In the genomic region with DNA sequence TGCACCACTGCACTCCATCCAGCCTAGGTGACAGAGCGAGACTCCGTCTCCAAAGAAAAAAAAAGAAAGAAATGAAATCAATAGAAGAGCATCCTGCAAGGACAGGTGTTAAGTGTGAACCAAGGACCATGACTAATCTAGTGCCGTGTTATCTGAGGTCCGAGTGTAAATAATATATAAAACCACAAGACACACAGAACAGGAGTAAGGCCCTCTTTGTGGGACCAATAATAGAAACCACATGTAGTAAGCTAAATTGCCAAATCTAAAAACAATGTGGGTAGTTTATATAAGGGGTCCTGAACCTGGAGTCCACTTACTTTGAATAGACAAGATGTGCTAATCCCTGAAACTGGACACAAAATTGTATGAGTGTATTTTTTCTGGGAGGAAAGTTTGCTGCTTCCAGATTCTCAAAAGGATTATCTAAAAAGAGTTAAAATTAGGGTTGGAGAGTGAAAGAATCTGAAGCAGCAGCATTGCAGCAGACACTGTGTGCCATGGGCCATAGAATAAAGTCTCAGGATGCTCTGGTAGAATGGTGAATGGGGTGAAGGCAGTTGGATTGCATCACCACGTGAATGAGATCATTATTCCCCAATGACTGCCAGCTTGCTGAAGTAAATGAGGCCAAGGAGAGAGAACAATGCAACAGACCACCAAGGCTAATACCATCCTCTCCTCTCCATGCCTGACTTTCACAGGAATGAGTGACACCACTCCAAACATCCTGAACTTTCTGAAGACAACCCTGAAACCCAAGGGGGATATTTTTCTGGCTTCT, we compare ENCODE assay signal across 15 cellular contexts.
DNase-seq lines count a peak whose midpoint lies in the region; ATAC-seq, FAIRE-seq and TF ChIP-seq lines count a peak whose summit lies in the region.
"Had no signal": no experiment of that assay in that cellular context is flagged by ENCODE, and none has a peak within 500 bp of the region (broad histone marks: within the 10 kb centered on the region; RNA-seq: fewer than 3 reads in every experiment).

No MANE protein-coding gene starts in this region.

- H3K36me3 Mint-ChIP-seq in Calu3 (ENCODE audit: insufficient read depth, unreplicated experiment) = peaks cover 15% of the 10 kb centered on the region
- no peaks in the 10 kb centered on the region for H3K36me3 Mint-ChIP-seq in stimulated activated naive B cell treated with anti-CD40 and anti-IgM and Interleukin-4, amounts not matched to agents 10 μg/mL and 1 μg/mL and 100 μg/mL, for 72 hours
- H3K36me3 Mint-ChIP-seq: natural killer cell treated with Interleukin-12 subunit alpha and Interleukin-12 subunit beta and Interleukin-15 and Interleukin-18, amount 100 ng/mL, for 72 hours had no signal

- H3K9me3 Mint-ChIP-seq in Calu3 (ENCODE audit: low read depth, unreplicated experiment) = peaks cover 4% of the 10 kb centered on the region
- H3K9me3 Mint-ChIP-seq in stimulated activated naive B cell treated with anti-CD40 and anti-IgM and Interleukin-4, amounts not matched to agents 10 μg/mL and 1 μg/mL and 100 μg/mL, for 72 hours = no peaks in the 10 kb centered on the region
- H3K9me3 Mint-ChIP-seq: natural killer cell treated with Interleukin-12 subunit alpha and Interleukin-12 subunit beta and Interleukin-15 and Interleukin-18, amount 100 ng/mL, for 72 hours had no signal

- ATAC-seq in stimulated activated naive B cell treated with anti-CD40 and anti-IgM and Interleukin-4, amounts not matched to agents 10 μg/mL and 1 μg/mL and 100 μg/mL, for 72 hours (replicated peaks) = no peak
- ATAC-seq: natural killer cell treated with Interleukin-12 subunit alpha and Interleukin-12 subunit beta and Interleukin-15 and Interleukin-18, amount 100 ng/mL, for 72 hours had no signal

- TF ChIP-seq CTCF in Calu3 (IDR thresholded peaks at IDR 0.05; ENCODE audit: unreplicated experiment) (no peak), brain microvascular endothelial cell (IDR thresholded peaks at IDR 0.05; ENCODE audit: low read depth, low read length, missing control alignments) (no peak), keratinocyte (optimal IDR thresholded peaks at IDR 0.05 in 1 of 3, IDR thresholded peaks at IDR 0.05 in 1 of 3, conservative IDR thresholded peaks at IDR 0.05 in 1 of 3; ENCODE audit: extremely low read depth in 1 of 3, insufficient read depth in 2 of 3, low read length in 3 of 3) (no peak)

- no peak overlapping the region for H3K27ac ChIP-seq in brain microvascular endothelial cell
- H3K27ac ChIP-seq in keratinocyte (ENCODE audit: control insufficient read depth, insufficient read depth, low read length) = no peak overlapping the region
- H3K27ac ChIP-seq: RWPE1, VCaP had no signal

- H4K20me1 ChIP-seq in keratinocyte (ENCODE audit: control insufficient read depth, extremely low read depth, insufficient read depth, low read length) = no peaks in the 10 kb centered on the region

- peak; percentile 89 for FAIRE-seq in keratinocyte (lab: Jason Lieb, UNC)

- H3K27me3 ChIP-seq in brain microvascular endothelial cell (replicated peaks) (no peaks in the 10 kb centered on the region), keratinocyte (ENCODE audit: control insufficient read depth, extremely low read depth, insufficient read depth, low read length) (no peaks in the 10 kb centered on the region)

- no peaks in the 10 kb centered on the region for H3K9me3 ChIP-seq in keratinocyte (ENCODE audit: control insufficient read depth, low read depth, low read length)

- no peaks in the 10 kb centered on the region for H3K27me3 Mint-ChIP-seq in Calu3 (ENCODE audit: unreplicated experiment)
- H3K27me3 Mint-ChIP-seq in stimulated activated naive B cell treated with anti-CD40 and anti-IgM and Interleukin-4, amounts not matched to agents 10 μg/mL and 1 μg/mL and 100 μg/mL, for 72 hours = peaks cover 0 to 12% of the 10 kb centered on the region in 2 donors

- DNase-seq in Calu3 (no peak), LHCN-M2 (ENCODE audit: low read depth) (peak; percentile 64), brain microvascular endothelial cell (peak; percentile 27), keratinocyte (ENCODE audit: low read depth, low spot score) (no peak), iPS-NIHi11 (ENCODE audit: low spot score) (no peak), superior temporal gyrus (ENCODE audit: extremely low spot score) (no peak)
- DNase-seq in stimulated activated naive B cell treated with anti-CD40 and anti-IgM and Interleukin-4, amounts not matched to agents 10 μg/mL and 1 μg/mL and 100 μg/mL, for 72 hours = no peak
- no peak for DNase-seq in activated naive CD4-positive, alpha-beta T cell treated with anti-CD3 and anti-CD28 coated beads, Interleukin-2, amount 50 U/mL, for 16 hours
- DNase-seq: activated T-cell treated with anti-CD3 and anti-CD28 coated beads for 4 hours, aorta, C1 segment of cervical spinal cord, NCI-H2107 had no signal

- H3K9ac ChIP-seq in keratinocyte (ENCODE audit: control insufficient read depth, extremely low read depth, insufficient read depth, low read length) = no peak overlapping the region

- H3K9me1 ChIP-seq in keratinocyte (ENCODE audit: control insufficient read depth, extremely low read depth, insufficient read depth, low read length) = peaks cover 2% of the 10 kb centered on the region

- no peaks in the 10 kb centered on the region for H3K36me3 ChIP-seq in brain microvascular endothelial cell (replicated peaks)
- H3K36me3 ChIP-seq in keratinocyte (ENCODE audit: control insufficient read depth in 2 of 2, extremely low read depth in 1 of 2, insufficient read depth in 2 of 2, low read length in 2 of 2) = peaks cover 5 to 9% of the 10 kb centered on the region in 2 experiments

- no TSS peak for BruUV-seq in Calu3 (replicated peaks; lab: Mats Ljungman, UMichigan)

- H3K4me3 Mint-ChIP-seq in Calu3 (ENCODE audit: low read depth, unreplicated experiment) = no peak overlapping the region
- H3K4me3 Mint-ChIP-seq in stimulated activated naive B cell treated with anti-CD40 and anti-IgM and Interleukin-4, amounts not matched to agents 10 μg/mL and 1 μg/mL and 100 μg/mL, for 72 hours = no peak overlapping the region
- H3K4me3 Mint-ChIP-seq: natural killer cell treated with Interleukin-12 subunit alpha and Interleukin-12 subunit beta and Interleukin-15 and Interleukin-18, amount 100 ng/mL, for 72 hours had no signal

- no peak overlapping the region for H2AFZ ChIP-seq in keratinocyte (ENCODE audit: control insufficient read depth, low read length)

- peaks cover 35% of the 10 kb centered on the region for H3K4me1 ChIP-seq in keratinocyte (ENCODE audit: control insufficient read depth, extremely low read depth, insufficient read depth, low read length)

- in situ Hi-C loops in brain microvascular endothelial cell (cut with HindIII; ENCODE audit: low pct_ligation_motif_present, low sequenced_read_pairs) = no loop called here

- peaks cover 47% of the 10 kb centered on the region for H3K4me1 Mint-ChIP-seq in Calu3 (ENCODE audit: low read depth, unreplicated experiment)
- H3K4me1 Mint-ChIP-seq in stimulated activated naive B cell treated with anti-CD40 and anti-IgM and Interleukin-4, amounts not matched to agents 10 μg/mL and 1 μg/mL and 100 μg/mL, for 72 hours = no peaks in the 10 kb centered on the region

- H3K4me3 ChIP-seq in brain microvascular endothelial cell (ENCODE audit: low read depth, low read length) (no peak overlapping the region), keratinocyte (ENCODE audit: control insufficient read depth in 2 of 3, extremely low read depth in 1 of 3, insufficient read depth in 2 of 3, low read depth in 1 of 3, low read length in 3 of 3) (no peak overlapping the region)

- H3K79me2 ChIP-seq in keratinocyte (ENCODE audit: control insufficient read depth, insufficient read depth, low read length) = peaks cover 82% of the 10 kb centered on the region

- dilution Hi-C loops in keratinocyte (cut with MboI; ENCODE audit: extremely low pct_ligation_motif_present, low sequenced_read_pairs) = no loop called here

- H3K4me2 ChIP-seq in keratinocyte (ENCODE audit: control insufficient read depth, extremely low read depth, insufficient read depth, low read depth, low read length) = no peak overlapping the region

- CTCF ChIA-PET in Calu3 (lab: Charles Lee) = interaction anchor here (0.6 kb wide), 1 partner anchor 12 kb away, joined by 3 read pairs; no protein-coding TSS in a partner anchor

- peak overlapping the region; percentile 9 for H3K27ac Mint-ChIP-seq in Calu3 (ENCODE audit: unreplicated experiment)
- no peak overlapping the region for H3K27ac Mint-ChIP-seq in stimulated activated naive B cell treated with anti-CD40 and anti-IgM and Interleukin-4, amounts not matched to agents 10 μg/mL and 1 μg/mL and 100 μg/mL, for 72 hours
- H3K27ac Mint-ChIP-seq: natural killer cell treated with Interleukin-12 subunit alpha and Interleukin-12 subunit beta and Interleukin-15 and Interleukin-18, amount 100 ng/mL, for 72 hours had no signal

- intact Hi-C loops in Calu3 (cut with micrococcal nuclease; ENCODE audit: unreplicated experiment) = no loop called here

Comparison
In these comparisons a context has a peak if more than half of its experiments do, and no peak if none do; other contexts are left out.
1. DNase-seq: peak in LHCN-M2 (single experiment) and brain microvascular endothelial cell (single experiment); none in Calu3 (single experiment), keratinocyte (single experiment), stimulated activated naive B cell treated with anti-CD40 and anti-IgM and Interleukin-4, amounts not matched to agents 10 μg/mL and 1 μg/mL and 100 μg/mL, for 72 hours (single experiment), iPS-NIHi11 (single experiment), superior temporal gyrus (single experiment) and activated naive CD4-positive, alpha-beta T cell treated with anti-CD3 and anti-CD28 coated beads, Interleukin-2, amount 50 U/mL, for 16 hours (single experiment).